In genomic region chr4:3767569-3768288, GRCh38 we compare ENCODE assay signal across 8 cellular contexts.
DNase-seq lines count a peak whose midpoint lies in the region; ATAC-seq and TF ChIP-seq lines count a peak whose summit lies in the region.

No MANE protein-coding gene starts in this region.

- no peak for ATAC-seq in GM19455 (IDR thresholded peaks at IDR 0.05; ENCODE audit: unreplicated experiment)

- peak; percentile 24 for TF ChIP-seq CTCF in retinal pigment epithelial cell (conservative IDR thresholded peaks at IDR 0.05; ENCODE audit: low read depth, low read length)

- DNase-seq in NCI-H524 (lab: John Stamatoyannopoulos, UW): peak; percentile 51 to 78
- DNase-seq in NCI-H524 treated with DMSO at 0.1 percent for 48 hours (lab: John Stamatoyannopoulos, UW): no peak
- DNase-seq in NOMO-1 (lab: John Stamatoyannopoulos, UW; ENCODE audit: unreplicated experiment in 2 of 2): peak; percentile 28 to 57
- peak; percentile 29 to 40 for DNase-seq in erythroblast (lab: John Stamatoyannopoulos, UW)
- DNase-seq in retinal pigment epithelial cell (ENCODE audit: low read depth): no peak
- DNase-seq in NK-92 (lab: John Stamatoyannopoulos, UW; ENCODE audit: unreplicated experiment): no peak
- no peak for DNase-seq in SHP77 treated with DMSO at 0.1 percent for 48 hours (lab: John Stamatoyannopoulos, UW)

- H3K4me3 ChIP-seq in retinal pigment epithelial cell (ENCODE audit: low read length): no peak overlapping the region

- TF ChIP-seq POLR2A in erythroblast (IDR thresholded peaks at IDR 0.05; ENCODE audit: low read length): no peak

Comparison
In these comparisons a context has a peak if more than half of its experiments do, and no peak if none do; other contexts are left out.
1. DNase-seq: peak in NCI-H524 (2 of 2), NOMO-1 (2 of 2) and erythroblast (2 of 2); none in NCI-H524 treated with DMSO at 0.1 percent for 48 hours (single experiment), retinal pigment epithelial cell (single experiment), NK-92 (single experiment) and SHP77 treated with DMSO at 0.1 percent for 48 hours (single experiment).